ENCODE assay signal across 21 cellular contexts in genomic region chr20:3245156-3245555, GRCh38. TPM values are rescaled to one million over a fixed set of nuclear protein-coding genes. Genes with fewer than 3 reads are reported as not detected.
DNase-seq lines count a peak whose midpoint lies in the region; ATAC-seq, FAIRE-seq and TF ChIP-seq lines count a peak whose summit lies in the region.
"Had no signal": no experiment of that assay in that cellular context is flagged by ENCODE, and none has a peak within 500 bp of the region (broad histone marks: within the 10 kb centered on the region; RNA-seq: fewer than 3 reads in every experiment).

No MANE protein-coding gene starts in this region.

- DNase-seq in Panc1 (ENCODE audit: low read depth, low spot score) (no peak), gastrocnemius medialis (no peak), islet precursor cell (no peak)
- no peak for DNase-seq in stimulated activated CD4-positive, alpha-beta T cell treated with anti-CD3 and anti-CD28 coated beads, Interleukin-1b, Interleukin-23, amount 100 ng/mL, for 48 hours
- DNase-seq: 8988T; ACHN; C1 segment of cervical spinal cord; Calu3; CD4-positive, alpha-beta memory T cell; COR-L47; DMS53; DMS79 treated with DMSO at 0.1 percent for 48 hours; GOT3; HFFc6 had no signal

- no TSS peak for BruUV-seq in Panc1 (replicated peaks; lab: Mats Ljungman, UMichigan)

- POLR2A ChIA-PET in Panc1 (lab: Charles Lee) = no interaction called here

- TF ChIP-seq CTCF in Panc1 (IDR thresholded peaks at IDR 0.05) = no peak
- no peak for TF ChIP-seq CTCF in VCaP (conservative IDR thresholded peaks at IDR 0.05)
- no peak for TF ChIP-seq CTCF in gastrocnemius medialis (IDR thresholded peaks at IDR 0.05 in 4 of 5, conservative IDR thresholded peaks at IDR 0.05 in 1 of 5)

- intact Hi-C loops in Panc1 (cut with micrococcal nuclease; ENCODE audit: unreplicated experiment) = no loop called here
- intact Hi-C loops in gastrocnemius medialis (cut with DNase I; ENCODE audit: low total_unique reads) = no loop called here

- in situ Hi-C loops in Panc1 (cut with HindIII; ENCODE audit: low pct_unique_long_range_greater_than_20kb, low sequenced_read_pairs) (no loop called here), gastrocnemius medialis (cut with MboI; ENCODE audit: low sequenced_read_pairs in 4 of 4) (no loop called here)

- no peak for TF ChIP-seq POLR2A in gastrocnemius medialis (IDR thresholded peaks at IDR 0.05)

- CTCF ChIA-PET in Panc1 (lab: Charles Lee) = interaction anchor here (0.6 kb wide), 1 partner anchor 26 kb away, joined by 3 read pairs; no protein-coding TSS in a partner anchor

- peak; percentile 78 for FAIRE-seq in G401.6 (lab: Jason Lieb, UNC)
- FAIRE-seq: A549, GM12892, H54 had no signal

- H3K4me3 ChIP-seq in Panc1 (ENCODE audit: low read depth in 2 of 2, low read length in 2 of 2) (no peak overlapping the region), gastrocnemius medialis (no peak overlapping the region)
- H3K4me3 ChIP-seq: A549, HAP-1 had no signal

- H3K27me3 ChIP-seq in Panc1 (ENCODE audit: control insufficient read depth, insufficient read depth, low read length) (no peaks in the 10 kb centered on the region), gastrocnemius medialis (peaks cover 2 to 9% (median 8%) of the 10 kb centered on the region in 3 donors)

- ATAC-seq in Panc1 (no peak), gastrocnemius medialis (no peak), HG03571 (IDR thresholded peaks at IDR 0.05; ENCODE audit: unreplicated experiment) (no peak)

- H3K36me3 ChIP-seq in Panc1 (ENCODE audit: control insufficient read depth, insufficient read depth, low read length) = no peaks in the 10 kb centered on the region
- H3K36me3 ChIP-seq in gastrocnemius medialis = no peaks in the 10 kb centered on the region
- H3K36me3 ChIP-seq: HAP-1 had no signal

- peak overlapping the region; percentile 44 for H3K27ac ChIP-seq in Panc1 (ENCODE audit: low read length)
- peak overlapping the region; percentile 47; the same call in 1 of the 2 replicates for H3K27ac ChIP-seq in VCaP
- peak overlapping the region; percentile 7 to 68 (median 55) for H3K27ac ChIP-seq in gastrocnemius medialis
- H3K27ac ChIP-seq: A549 had no signal

- H3K9me3 ChIP-seq in Panc1 (ENCODE audit: control insufficient read depth, insufficient read depth, low read depth, low read length) (no peaks in the 10 kb centered on the region), gastrocnemius medialis (no peaks in the 10 kb centered on the region)
- H3K9me3 ChIP-seq: A549, HAP-1 had no signal

- H3K4me1 ChIP-seq in Panc1 (ENCODE audit: control insufficient read depth, insufficient read depth, low read length) (peaks cover 19% of the 10 kb centered on the region), gastrocnemius medialis (peaks cover 9 to 12% of the 10 kb centered on the region in 2 donors)

RNA-seq across cellular contexts. Expression of gene SLC4A11, which starts 6.2 kb away (rescaled TPM):
- total RNA-seq in Panc1 (2021; ENCODE audit: unreplicated experiment) (144 TPM), gastrocnemius medialis (1 to 10 TPM; 2.0 to 3.3 (median 2.3) TPM)
- polyA plus RNA-seq in Panc1 (2012; ENCODE audit: insufficient read length) = 276 TPM

RNA-seq across cellular contexts. Expression of gene ITPA, which starts 35.9 kb away (rescaled TPM):
- total RNA-seq in Panc1 (2021; ENCODE audit: unreplicated experiment) = 107 TPM
- 111 TPM for polyA plus RNA-seq in Panc1 (2012; ENCODE audit: insufficient read length)
- total RNA-seq in gastrocnemius medialis = 10 to 100 TPM; 27.2 to 59.5 (median 34.0) TPM

RNA-seq across cellular contexts. Expression of gene DDRGK1, which starts 40.7 kb away (rescaled TPM):
- 65.5 TPM for total RNA-seq in Panc1 (2021; ENCODE audit: unreplicated experiment)
- 101 TPM for polyA plus RNA-seq in Panc1 (2012; ENCODE audit: insufficient read length)
- 10 to 100 TPM; 55.2 to 75.7 (median 64.7) TPM for total RNA-seq in gastrocnemius medialis

Comparison
In these comparisons a context has a peak if more than half of its experiments do, and no peak if none do; other contexts are left out.
1. RNA of gene SLC4A11, which starts 6.2 kb away (total RNA-seq): 144 TPM in Panc1 (single experiment); 2.0 to 3.3 TPM in gastrocnemius medialis; every median in the first group is over 10 times any median in the second.
2. Peak in every context shown above with its lines, with median percentiles within 50 percentile points of each other: H3K27ac ChIP-seq.